ENCODE assay signal across 1 cellular context in the genomic region with DNA sequence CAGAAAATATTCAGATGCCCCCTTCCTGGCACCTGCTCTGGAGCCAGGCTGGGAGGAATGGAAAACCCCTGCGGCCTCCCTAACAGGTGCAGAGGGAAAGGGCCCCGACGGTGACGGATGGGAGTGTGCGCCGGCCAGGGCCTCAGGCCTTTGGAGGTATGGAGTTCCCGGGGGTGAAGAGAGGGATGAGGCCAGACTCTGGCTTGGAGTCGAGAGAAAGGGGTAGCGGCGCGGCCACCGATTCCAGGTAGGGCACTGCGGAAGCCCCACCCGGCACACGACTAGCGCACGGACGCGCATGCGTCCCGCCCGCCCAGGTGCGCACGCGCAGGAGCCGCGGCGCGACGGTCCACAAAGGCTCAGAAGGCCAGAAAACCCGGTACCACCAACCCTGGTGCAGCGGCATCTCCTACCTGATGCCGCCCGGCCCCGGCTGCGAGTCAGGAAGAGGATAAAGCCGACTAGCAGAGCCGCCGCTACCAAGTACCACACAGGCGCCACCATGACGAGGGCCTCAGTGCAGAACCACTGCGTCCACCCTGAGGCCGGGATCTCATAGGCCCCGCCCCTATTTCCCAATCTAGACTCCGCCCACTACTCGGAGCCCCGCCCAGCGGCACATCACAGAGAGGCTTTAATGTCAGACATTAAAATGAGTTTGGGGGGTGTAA.
TF ChIP-seq lines count a peak whose summit lies in the region.

A gene (minus strand): TSS at position 559 of the 671 bp plus-strand sequence. CDS start 55 bp downstream, at position 504.

TF ChIP-seq in H1, 55 proteins besides CTCF, POLR2A, EP300 and RAD21:
- TF ChIP-seq, protein P1, sequence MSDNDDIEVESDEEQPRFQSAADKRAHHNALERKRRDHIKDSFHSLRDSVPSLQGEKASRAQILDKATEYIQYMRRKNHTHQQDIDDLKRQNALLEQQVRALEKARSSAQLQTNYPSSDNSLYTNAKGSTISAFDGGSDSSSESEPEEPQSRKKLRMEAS (IDR thresholded peaks at IDR 0.05), result no peak; the same call in 1 of the 2 replicates
- TF ChIP-seq, protein P2, sequence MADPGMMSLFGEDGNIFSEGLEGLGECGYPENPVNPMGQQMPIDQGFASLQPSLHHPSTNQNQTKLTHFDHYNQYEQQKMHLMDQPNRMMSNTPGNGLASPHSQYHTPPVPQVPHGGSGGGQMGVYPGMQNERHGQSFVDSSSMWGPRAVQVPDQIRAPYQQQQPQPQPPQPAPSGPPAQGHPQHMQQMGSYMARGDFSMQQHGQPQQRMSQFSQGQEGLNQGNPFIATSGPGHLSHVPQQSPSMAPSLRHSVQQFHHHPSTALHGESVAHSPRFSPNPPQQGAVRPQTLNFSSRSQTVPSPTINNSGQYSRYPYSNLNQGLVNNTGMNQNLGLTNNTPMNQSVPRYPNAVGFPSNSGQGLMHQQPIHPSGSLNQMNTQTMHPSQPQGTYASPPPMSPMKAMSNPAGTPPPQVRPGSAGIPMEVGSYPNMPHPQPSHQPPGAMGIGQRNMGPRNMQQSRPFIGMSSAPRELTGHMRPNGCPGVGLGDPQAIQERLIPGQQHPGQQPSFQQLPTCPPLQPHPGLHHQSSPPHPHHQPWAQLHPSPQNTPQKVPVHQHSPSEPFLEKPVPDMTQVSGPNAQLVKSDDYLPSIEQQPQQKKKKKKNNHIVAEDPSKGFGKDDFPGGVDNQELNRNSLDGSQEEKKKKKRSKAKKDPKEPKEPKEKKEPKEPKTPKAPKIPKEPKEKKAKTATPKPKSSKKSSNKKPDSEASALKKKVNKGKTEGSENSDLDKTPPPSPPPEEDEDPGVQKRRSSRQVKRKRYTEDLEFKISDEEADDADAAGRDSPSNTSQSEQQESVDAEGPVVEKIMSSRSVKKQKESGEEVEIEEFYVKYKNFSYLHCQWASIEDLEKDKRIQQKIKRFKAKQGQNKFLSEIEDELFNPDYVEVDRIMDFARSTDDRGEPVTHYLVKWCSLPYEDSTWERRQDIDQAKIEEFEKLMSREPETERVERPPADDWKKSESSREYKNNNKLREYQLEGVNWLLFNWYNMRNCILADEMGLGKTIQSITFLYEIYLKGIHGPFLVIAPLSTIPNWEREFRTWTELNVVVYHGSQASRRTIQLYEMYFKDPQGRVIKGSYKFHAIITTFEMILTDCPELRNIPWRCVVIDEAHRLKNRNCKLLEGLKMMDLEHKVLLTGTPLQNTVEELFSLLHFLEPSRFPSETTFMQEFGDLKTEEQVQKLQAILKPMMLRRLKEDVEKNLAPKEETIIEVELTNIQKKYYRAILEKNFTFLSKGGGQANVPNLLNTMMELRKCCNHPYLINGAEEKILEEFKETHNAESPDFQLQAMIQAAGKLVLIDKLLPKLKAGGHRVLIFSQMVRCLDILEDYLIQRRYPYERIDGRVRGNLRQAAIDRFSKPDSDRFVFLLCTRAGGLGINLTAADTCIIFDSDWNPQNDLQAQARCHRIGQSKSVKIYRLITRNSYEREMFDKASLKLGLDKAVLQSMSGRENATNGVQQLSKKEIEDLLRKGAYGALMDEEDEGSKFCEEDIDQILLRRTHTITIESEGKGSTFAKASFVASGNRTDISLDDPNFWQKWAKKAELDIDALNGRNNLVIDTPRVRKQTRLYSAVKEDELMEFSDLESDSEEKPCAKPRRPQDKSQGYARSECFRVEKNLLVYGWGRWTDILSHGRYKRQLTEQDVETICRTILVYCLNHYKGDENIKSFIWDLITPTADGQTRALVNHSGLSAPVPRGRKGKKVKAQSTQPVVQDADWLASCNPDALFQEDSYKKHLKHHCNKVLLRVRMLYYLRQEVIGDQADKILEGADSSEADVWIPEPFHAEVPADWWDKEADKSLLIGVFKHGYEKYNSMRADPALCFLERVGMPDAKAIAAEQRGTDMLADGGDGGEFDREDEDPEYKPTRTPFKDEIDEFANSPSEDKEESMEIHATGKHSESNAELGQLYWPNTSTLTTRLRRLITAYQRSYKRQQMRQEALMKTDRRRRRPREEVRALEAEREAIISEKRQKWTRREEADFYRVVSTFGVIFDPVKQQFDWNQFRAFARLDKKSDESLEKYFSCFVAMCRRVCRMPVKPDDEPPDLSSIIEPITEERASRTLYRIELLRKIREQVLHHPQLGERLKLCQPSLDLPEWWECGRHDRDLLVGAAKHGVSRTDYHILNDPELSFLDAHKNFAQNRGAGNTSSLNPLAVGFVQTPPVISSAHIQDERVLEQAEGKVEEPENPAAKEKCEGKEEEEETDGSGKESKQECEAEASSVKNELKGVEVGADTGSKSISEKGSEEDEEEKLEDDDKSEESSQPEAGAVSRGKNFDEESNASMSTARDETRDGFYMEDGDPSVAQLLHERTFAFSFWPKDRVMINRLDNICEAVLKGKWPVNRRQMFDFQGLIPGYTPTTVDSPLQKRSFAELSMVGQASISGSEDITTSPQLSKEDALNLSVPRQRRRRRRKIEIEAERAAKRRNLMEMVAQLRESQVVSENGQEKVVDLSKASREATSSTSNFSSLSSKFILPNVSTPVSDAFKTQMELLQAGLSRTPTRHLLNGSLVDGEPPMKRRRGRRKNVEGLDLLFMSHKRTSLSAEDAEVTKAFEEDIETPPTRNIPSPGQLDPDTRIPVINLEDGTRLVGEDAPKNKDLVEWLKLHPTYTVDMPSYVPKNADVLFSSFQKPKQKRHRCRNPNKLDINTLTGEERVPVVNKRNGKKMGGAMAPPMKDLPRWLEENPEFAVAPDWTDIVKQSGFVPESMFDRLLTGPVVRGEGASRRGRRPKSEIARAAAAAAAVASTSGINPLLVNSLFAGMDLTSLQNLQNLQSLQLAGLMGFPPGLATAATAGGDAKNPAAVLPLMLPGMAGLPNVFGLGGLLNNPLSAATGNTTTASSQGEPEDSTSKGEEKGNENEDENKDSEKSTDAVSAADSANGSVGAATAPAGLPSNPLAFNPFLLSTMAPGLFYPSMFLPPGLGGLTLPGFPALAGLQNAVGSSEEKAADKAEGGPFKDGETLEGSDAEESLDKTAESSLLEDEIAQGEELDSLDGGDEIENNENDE (IDR thresholded peaks at IDR 0.05; ENCODE audit: insufficient replicate concordance, low read length), result no peak
- TF ChIP-seq RFX5 (IDR thresholded peaks at IDR 0.05; ENCODE audit: borderline replicate concordance, low read depth, low read length), result no peak
- peak; percentile 98 for TF ChIP-seq CEBPB (IDR thresholded peaks at IDR 0.05; ENCODE audit: low read depth, low read length)
- TF ChIP-seq SUZ12 (IDR thresholded peaks at IDR 0.05; ENCODE audit: low read length), result no peak
- TF ChIP-seq BCL11A (IDR thresholded peaks at IDR 0.05; ENCODE audit: low read depth in 2 of 2, low read length in 2 of 2), result no peak
- TF ChIP-seq FOSL1 (IDR thresholded peaks at IDR 0.05; ENCODE audit: insufficient read depth, low read depth, low read length), result no peak
- peak; percentile 87 for TF ChIP-seq ASH2L (IDR thresholded peaks at IDR 0.05; ENCODE audit: low read length)
- TF ChIP-seq SP2 (IDR thresholded peaks at IDR 0.05; ENCODE audit: low read length), result no peak
- TF ChIP-seq TBP (IDR thresholded peaks at IDR 0.05; ENCODE audit: low read depth, low read length), result peak; percentile 79
- TF ChIP-seq ZNF274 (IDR thresholded peaks at IDR 0.05; ENCODE audit: borderline replicate concordance, extremely low read depth, low read length), result no peak
- 0 out of 4 replicates have a peak, but pooled peaks of 1 of the 2 experiments have one; percentile 15 for TF ChIP-seq SIN3A (conservative IDR thresholded peaks at IDR 0.05 in 1 of 2, IDR thresholded peaks at IDR 0.05 in 1 of 2; ENCODE audit: low read depth in 1 of 2, low read length in 2 of 2)
- TF ChIP-seq BACH1 (IDR thresholded peaks at IDR 0.05; ENCODE audit: low read length), result 0 out of 2 replicates have a peak, but pooled peaks have one; percentile 26
- TF ChIP-seq, protein P3, sequence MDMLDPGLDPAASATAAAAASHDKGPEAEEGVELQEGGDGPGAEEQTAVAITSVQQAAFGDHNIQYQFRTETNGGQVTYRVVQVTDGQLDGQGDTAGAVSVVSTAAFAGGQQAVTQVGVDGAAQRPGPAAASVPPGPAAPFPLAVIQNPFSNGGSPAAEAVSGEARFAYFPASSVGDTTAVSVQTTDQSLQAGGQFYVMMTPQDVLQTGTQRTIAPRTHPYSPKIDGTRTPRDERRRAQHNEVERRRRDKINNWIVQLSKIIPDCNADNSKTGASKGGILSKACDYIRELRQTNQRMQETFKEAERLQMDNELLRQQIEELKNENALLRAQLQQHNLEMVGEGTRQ (IDR thresholded peaks at IDR 0.05; ENCODE audit: low read length), result no peak
- TF ChIP-seq POLR2AphosphoS5 (IDR thresholded peaks at IDR 0.05; ENCODE audit: low read depth, low read length), result peak; percentile 90
- peak; percentile 96 for TF ChIP-seq NRF1 (IDR thresholded peaks at IDR 0.05; ENCODE audit: low read depth, low read length)
- no peak for TF ChIP-seq CTBP2 (IDR thresholded peaks at IDR 0.05; ENCODE audit: borderline replicate concordance, insufficient read depth, insufficient read length, low read length)
- TF ChIP-seq TAF1 (IDR thresholded peaks at IDR 0.05; ENCODE audit: low read depth, low read length), result peak; percentile 79
- TF ChIP-seq HDAC6 (IDR thresholded peaks at IDR 0.05; ENCODE audit: low read depth, low read length), result no peak
- TF ChIP-seq TEAD4 (IDR thresholded peaks at IDR 0.05; ENCODE audit: low read depth, low read length), result no peak
- peak; percentile 76; the same call in 1 of the 2 replicates for TF ChIP-seq SP4 (IDR thresholded peaks at IDR 0.05; ENCODE audit: low read length)
- peak; percentile 60 for TF ChIP-seq CREB1 (IDR thresholded peaks at IDR 0.05)
- TF ChIP-seq YY1 (IDR thresholded peaks at IDR 0.05; ENCODE audit: low read depth, low read length), result peak; percentile 71; the same call in 1 of the 2 replicates
- peak; percentile 39; the same call in 1 of the 2 replicates for TF ChIP-seq RBBP5 (IDR thresholded peaks at IDR 0.05; ENCODE audit: borderline replicate concordance, low read depth, low read length)
- TF ChIP-seq, protein P4, sequence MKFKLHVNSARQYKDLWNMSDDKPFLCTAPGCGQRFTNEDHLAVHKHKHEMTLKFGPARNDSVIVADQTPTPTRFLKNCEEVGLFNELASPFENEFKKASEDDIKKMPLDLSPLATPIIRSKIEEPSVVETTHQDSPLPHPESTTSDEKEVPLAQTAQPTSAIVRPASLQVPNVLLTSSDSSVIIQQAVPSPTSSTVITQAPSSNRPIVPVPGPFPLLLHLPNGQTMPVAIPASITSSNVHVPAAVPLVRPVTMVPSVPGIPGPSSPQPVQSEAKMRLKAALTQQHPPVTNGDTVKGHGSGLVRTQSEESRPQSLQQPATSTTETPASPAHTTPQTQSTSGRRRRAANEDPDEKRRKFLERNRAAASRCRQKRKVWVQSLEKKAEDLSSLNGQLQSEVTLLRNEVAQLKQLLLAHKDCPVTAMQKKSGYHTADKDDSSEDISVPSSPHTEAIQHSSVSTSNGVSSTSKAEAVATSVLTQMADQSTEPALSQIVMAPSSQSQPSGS (IDR thresholded peaks at IDR 0.05; ENCODE audit: low read length), result no peak
- TF ChIP-seq CHD1 (IDR thresholded peaks at IDR 0.05; ENCODE audit: low read depth, low read length), result no peak
- peak; percentile 80 for TF ChIP-seq KDM4A (IDR thresholded peaks at IDR 0.05; ENCODE audit: low read depth, low read length, severe bottlenecking)
- no peak for TF ChIP-seq NANOG (IDR thresholded peaks at IDR 0.05; ENCODE audit: insufficient read depth, low read depth, low read length, poor library complexity, severe bottlenecking)
- no peak for TF ChIP-seq SRF (IDR thresholded peaks at IDR 0.05; ENCODE audit: low read depth, low read length)
- peak; percentile 54; the same call in 1 of the 2 replicates for TF ChIP-seq SP1 (IDR thresholded peaks at IDR 0.05; ENCODE audit: low read depth, low read length)
- no peak for TF ChIP-seq RXRA (IDR thresholded peaks at IDR 0.05; ENCODE audit: insufficient read depth, low read depth, low read length)
- no peak for TF ChIP-seq EGR1 (IDR thresholded peaks at IDR 0.05; ENCODE audit: borderline replicate concordance, low read depth, low read length)
- TF ChIP-seq MAFK (IDR thresholded peaks at IDR 0.05; ENCODE audit: low read depth, low read length), result no peak
- TF ChIP-seq PHF8 (conservative IDR thresholded peaks at IDR 0.05; ENCODE audit: low read depth, low read length), result peak; percentile 99
